24 cellular contexts compared by ENCODE assay signal in genomic region chr17:66312912-66313311, GRCh38. TPM values are rescaled to one million over a fixed set of nuclear protein-coding genes. Genes with fewer than 3 reads are reported as not detected.
DNase-seq lines count a peak whose midpoint lies in the region; ATAC-seq and TF ChIP-seq lines count a peak whose summit lies in the region.
"Had no signal": no experiment of that assay in that cellular context is flagged by ENCODE, and none has a peak within 500 bp of the region (broad histone marks: within the 10 kb centered on the region; RNA-seq: fewer than 3 reads in every experiment).

No MANE protein-coding gene starts in this region.

- no peak overlapping the region for H3K4me3 ChIP-seq in CD4-positive, alpha-beta memory T cell (ENCODE audit: low read length in 2 of 2)
- no peak overlapping the region for H3K4me3 ChIP-seq in upper lobe of left lung
- H3K4me3 ChIP-seq: BLaER1 treated with 17β-estradiol and CSF1 and Interleukin-3, amounts not matched to agents 10 nM and 100 nM; HAP-1; left lung; Peyer's patch had no signal

- no peak for ATAC-seq in activated CD8-positive, alpha-beta T cell treated with anti-CD3 and anti-CD28 coated beads for 36 hours
- ATAC-seq in activated CD8-positive, alpha-beta T cell treated with anti-CD3 and anti-CD28 coated beads, Interleukin-2, amount 10 ng/mL, durations not matched to agents 7 days and 5 days, result no peak
- ATAC-seq in naive thymus-derived CD8-positive, alpha-beta T cell, result no peak
- ATAC-seq in upper lobe of left lung (ENCODE audit: low FRiP score in 2 of 2), result no peak
- ATAC-seq: activated CD8-positive, alpha-beta memory T cell treated with anti-CD3 and anti-CD28 coated beads, Interleukin-2, amount 10 ng/mL, durations not matched to agents 7 days and 5 days; left lung had no signal

- H3K27me3 ChIP-seq in CD4-positive, alpha-beta memory T cell (ENCODE audit: insufficient read depth, low read length), result no peaks in the 10 kb centered on the region
- H3K27me3 ChIP-seq in upper lobe of left lung, result no peaks in the 10 kb centered on the region
- H3K27me3 ChIP-seq: BLaER1 treated with 17β-estradiol and CSF1 and Interleukin-3, amounts not matched to agents 10 nM and 100 nM; left lung; Peyer's patch had no signal

- peaks cover 91% of the 10 kb centered on the region for H3K4me1 Mint-ChIP-seq in activated CD8-positive, alpha-beta T cell treated with anti-CD3 and anti-CD28 coated beads for 36 hours (ENCODE audit: low read depth)
- H3K4me1 Mint-ChIP-seq in activated CD8-positive, alpha-beta T cell treated with anti-CD3 and anti-CD28 coated beads, Interleukin-2, amount 10 ng/mL, durations not matched to agents 7 days and 5 days (ENCODE audit: low read depth), result peaks cover 73% of the 10 kb centered on the region
- H3K4me1 Mint-ChIP-seq in CD4-positive, alpha-beta memory T cell, result peaks cover 66 to 92% (median 80%) of the 10 kb centered on the region in 4 donors
- H3K4me1 Mint-ChIP-seq in activated T-helper 1 cell treated with anti-CD3 and anti-CD28 coated beads, Interleukin-12 subunit alpha, Interleukin-12 subunit beta, Interleukin-2, Interleukin-4 antibody, amounts not matched to agents 30 ng/mL and 10 ng/mL and 1 ng/mL, durations not matched to agents 14 hours and 24 hours and 36 hours (ENCODE audit: low read depth), result peaks cover 87% of the 10 kb centered on the region
- peaks cover 50 to 89% (median 81%) of the 10 kb centered on the region in 4 donors for H3K4me1 Mint-ChIP-seq in naive thymus-derived CD8-positive, alpha-beta T cell

- H3K9me3 Mint-ChIP-seq in activated CD8-positive, alpha-beta T cell treated with anti-CD3 and anti-CD28 coated beads for 36 hours, result no peaks in the 10 kb centered on the region
- H3K9me3 Mint-ChIP-seq in activated CD8-positive, alpha-beta T cell treated with anti-CD3 and anti-CD28 coated beads, Interleukin-2, amount 10 ng/mL, durations not matched to agents 7 days and 5 days (ENCODE audit: insufficient read depth), result no peaks in the 10 kb centered on the region
- H3K9me3 Mint-ChIP-seq in CD4-positive, alpha-beta memory T cell, result no peaks in the 10 kb centered on the region
- H3K9me3 Mint-ChIP-seq in activated T-helper 1 cell treated with anti-CD3 and anti-CD28 coated beads, Interleukin-12 subunit alpha, Interleukin-12 subunit beta, Interleukin-2, Interleukin-4 antibody, amounts not matched to agents 30 ng/mL and 10 ng/mL and 1 ng/mL, durations not matched to agents 14 hours and 24 hours and 36 hours, result no peaks in the 10 kb centered on the region
- no peaks in the 10 kb centered on the region for H3K9me3 Mint-ChIP-seq in naive thymus-derived CD8-positive, alpha-beta T cell
- H3K9me3 Mint-ChIP-seq: type B pancreatic cell had no signal

- no peak overlapping the region for H3K4me3 Mint-ChIP-seq in activated CD8-positive, alpha-beta T cell treated with anti-CD3 and anti-CD28 coated beads for 36 hours
- H3K4me3 Mint-ChIP-seq in activated CD8-positive, alpha-beta T cell treated with anti-CD3 and anti-CD28 coated beads, Interleukin-2, amount 10 ng/mL, durations not matched to agents 7 days and 5 days, result no peak overlapping the region
- H3K4me3 Mint-ChIP-seq in CD4-positive, alpha-beta memory T cell, result peak overlapping the region in 5 of 8 donors; percentile 5 to 67 (median 33)
- H3K4me3 Mint-ChIP-seq in activated T-helper 1 cell treated with anti-CD3 and anti-CD28 coated beads, Interleukin-12 subunit alpha, Interleukin-12 subunit beta, Interleukin-2, Interleukin-4 antibody, amounts not matched to agents 30 ng/mL and 10 ng/mL and 1 ng/mL, durations not matched to agents 14 hours and 24 hours and 36 hours, result peak overlapping the region; percentile 59
- H3K4me3 Mint-ChIP-seq in naive thymus-derived CD8-positive, alpha-beta T cell, result peak overlapping the region in 5 of 10 donors; percentile 40 to 73 (median 61)
- H3K4me3 Mint-ChIP-seq: activated CD8-positive, alpha-beta memory T cell treated with anti-CD3 and anti-CD28 coated beads, Interleukin-2, amount 10 ng/mL, durations not matched to agents 7 days and 5 days; type B pancreatic cell had no signal

- H3K4me1 ChIP-seq in CD4-positive, alpha-beta memory T cell (ENCODE audit: insufficient read depth, low read length), result peaks cover 70% of the 10 kb centered on the region
- no peaks in the 10 kb centered on the region for H3K4me1 ChIP-seq in upper lobe of left lung
- H3K4me1 ChIP-seq: HAP-1, left lung had no signal

- 69 to 84% methylated on average over 8 of the region's 8 CpGs for WGBS in upper lobe of left lung, 2 donors

- POLR2A ChIA-PET in activated CD8-positive, alpha-beta T cell treated with anti-CD3 and anti-CD28 coated beads for 36 hours (lab: Charles Lee), result interaction anchor here (0.6 to 3.0 kb wide), 8 partner anchors 9 to 154 kb away, joined by 3 to 8 read pairs (median 4); no protein-coding TSS in a partner anchor
- POLR2A ChIA-PET in activated CD8-positive, alpha-beta T cell treated with anti-CD3 and anti-CD28 coated beads, Interleukin-2, amount 10 ng/mL, durations not matched to agents 7 days and 5 days (lab: Charles Lee), result interaction anchor here (1.0 to 1.4 kb wide), 4 partner anchors 9 to 85 kb away, joined by 3 to 4 read pairs (median 3); no protein-coding TSS in a partner anchor
- POLR2A ChIA-PET in CD4-positive, alpha-beta memory T cell (lab: Charles Lee; ENCODE audit: partially characterized antibody), result interaction anchor here (1.1 to 2.7 kb wide), 4 partner anchors 9 to 18 kb away, joined by 3 to 14 read pairs (median 9); partner anchors contain the start of gene PRKCA
- POLR2A ChIA-PET in naive thymus-derived CD8-positive, alpha-beta T cell (lab: Charles Lee), result interaction anchor here (0.6 to 1.4 kb wide), 4 partner anchors 9 to 17 kb away, joined by 3 to 5 read pairs (median 4); partner anchors contain the start of gene PRKCA

- no peak for TF ChIP-seq CTCF in activated CD8-positive, alpha-beta T cell treated with anti-CD3 and anti-CD28 coated beads for 36 hours (IDR thresholded peaks at IDR 0.05)
- no peak for TF ChIP-seq CTCF in upper lobe of left lung (IDR thresholded peaks at IDR 0.05)

- TF ChIP-seq POLR2A in upper lobe of left lung (IDR thresholded peaks at IDR 0.05), result no peak

- TF ChIP-seq EP300 in upper lobe of left lung (IDR thresholded peaks at IDR 0.05), result no peak

- DNase-seq in activated CD8-positive, alpha-beta T cell treated with anti-CD3 and anti-CD28 coated beads for 36 hours, result no peak
- no peak for DNase-seq in activated CD8-positive, alpha-beta T cell treated with anti-CD3 and anti-CD28 coated beads, Interleukin-2, amount 10 ng/mL, durations not matched to agents 7 days and 5 days
- no peak for DNase-seq in CD4-positive, alpha-beta memory T cell
- DNase-seq in activated T-helper 1 cell treated with anti-CD3 and anti-CD28 coated beads, Interleukin-12 subunit alpha, Interleukin-12 subunit beta, Interleukin-2, Interleukin-4 antibody, amounts not matched to agents 30 ng/mL and 10 ng/mL and 1 ng/mL, durations not matched to agents 14 hours and 24 hours and 36 hours (ENCODE audit: low spot score), result no peak
- DNase-seq in naive thymus-derived CD8-positive, alpha-beta T cell, result no peak
- DNase-seq in upper lobe of left lung (no peak), occipital lobe (lab: John Stamatoyannopoulos, UW) (no peak), midbrain (lab: John Stamatoyannopoulos, UW) (no peak)
- DNase-seq: activated CD8-positive, alpha-beta memory T cell treated with anti-CD3 and anti-CD28 coated beads, Interleukin-2, amount 10 ng/mL, durations not matched to agents 7 days and 5 days; activated effector memory CD4-positive, alpha-beta T cell treated with anti-CD3 and anti-CD28 coated beads, Interleukin-2, amount 50 U/mL, for 16 hours; Calu3; effector CD8-positive, alpha-beta T cell; left lung; mesenchymal stem cell; NCI-H1694; NCI-H524 treated with DMSO at 0.1 percent for 48 hours; NK-92 treated with Interleukin-12 subunit alpha and Interleukin-12 subunit beta, amount 100 ng/mL, for 24 hours; Peyer's patch; SHP77 treated with DMSO at 0.1 percent for 48 hours; SW 1271 had no signal

- no peak overlapping the region for H3K27ac ChIP-seq in CD4-positive, alpha-beta memory T cell (ENCODE audit: low read depth, low read length)
- no peak overlapping the region for H3K27ac ChIP-seq in upper lobe of left lung
- H3K27ac ChIP-seq: BLaER1 treated with 17β-estradiol and CSF1 and Interleukin-3, amounts not matched to agents 10 nM and 100 nM; epithelial cell of prostate; left lung; Peyer's patch had no signal

- CTCF ChIA-PET in activated CD8-positive, alpha-beta T cell treated with anti-CD3 and anti-CD28 coated beads for 36 hours (lab: Charles Lee), result interaction anchor here (0.7 to 2.4 kb wide), 8 partner anchors 12 to 91 kb away, joined by 3 to 10 read pairs (median 3); no protein-coding TSS in a partner anchor
- CTCF ChIA-PET in activated CD8-positive, alpha-beta T cell treated with anti-CD3 and anti-CD28 coated beads, Interleukin-2, amount 10 ng/mL, durations not matched to agents 7 days and 5 days (lab: Charles Lee), result interaction anchor here (1.0 to 2.2 kb wide), 8 partner anchors 9 to 136 kb away, joined by 3 to 10 read pairs (median 6); no protein-coding TSS in a partner anchor
- CTCF ChIA-PET in CD4-positive, alpha-beta memory T cell (lab: Charles Lee; ENCODE audit: partially characterized antibody), result interaction anchor here (1.0 to 1.8 kb wide), 5 partner anchors 9 to 57 kb away, joined by 3 to 6 read pairs (median 4); no protein-coding TSS in a partner anchor

- peaks cover 76% of the 10 kb centered on the region for H3K36me3 Mint-ChIP-seq in activated CD8-positive, alpha-beta T cell treated with anti-CD3 and anti-CD28 coated beads for 36 hours (ENCODE audit: low read depth)
- H3K36me3 Mint-ChIP-seq in activated CD8-positive, alpha-beta T cell treated with anti-CD3 and anti-CD28 coated beads, Interleukin-2, amount 10 ng/mL, durations not matched to agents 7 days and 5 days (ENCODE audit: low read depth), result peaks cover 64% of the 10 kb centered on the region
- H3K36me3 Mint-ChIP-seq in CD4-positive, alpha-beta memory T cell, result peaks cover 20 to 42% of the 10 kb centered on the region in 2 donors
- peaks cover 61% of the 10 kb centered on the region for H3K36me3 Mint-ChIP-seq in activated T-helper 1 cell treated with anti-CD3 and anti-CD28 coated beads, Interleukin-12 subunit alpha, Interleukin-12 subunit beta, Interleukin-2, Interleukin-4 antibody, amounts not matched to agents 30 ng/mL and 10 ng/mL and 1 ng/mL, durations not matched to agents 14 hours and 24 hours and 36 hours (ENCODE audit: low read depth)
- peaks cover under 1 to 37% (median 22%) of the 10 kb centered on the region in 3 donors for H3K36me3 Mint-ChIP-seq in naive thymus-derived CD8-positive, alpha-beta T cell
- H3K36me3 Mint-ChIP-seq: type B pancreatic cell had no signal

- peaks cover 6% of the 10 kb centered on the region for H3K36me3 ChIP-seq in CD4-positive, alpha-beta memory T cell (ENCODE audit: insufficient read depth, low read length)
- no peaks in the 10 kb centered on the region for H3K36me3 ChIP-seq in upper lobe of left lung
- H3K36me3 ChIP-seq: HAP-1, left lung, Peyer's patch had no signal

- intact Hi-C loops in activated CD8-positive, alpha-beta T cell treated with anti-CD3 and anti-CD28 coated beads for 36 hours (cut with micrococcal nuclease), result loop anchor here (5.0 kb wide), 2 partner anchors 34 to 154 kb away; no protein-coding TSS in a partner anchor
- intact Hi-C loops in CD4-positive, alpha-beta memory T cell (cut with micrococcal nuclease), result no loop called here
- intact Hi-C loops in activated T-helper 1 cell treated with anti-CD3 and anti-CD28 coated beads, Interleukin-12 subunit alpha, Interleukin-12 subunit beta, Interleukin-2, Interleukin-4 antibody, amounts not matched to agents 30 ng/mL and 10 ng/mL and 1 ng/mL, durations not matched to agents 14 hours and 24 hours and 36 hours (cut with micrococcal nuclease), result no loop called here

- H3K27ac Mint-ChIP-seq in activated CD8-positive, alpha-beta T cell treated with anti-CD3 and anti-CD28 coated beads for 36 hours, result peak overlapping the region; percentile 91
- no peak overlapping the region for H3K27ac Mint-ChIP-seq in activated CD8-positive, alpha-beta T cell treated with anti-CD3 and anti-CD28 coated beads, Interleukin-2, amount 10 ng/mL, durations not matched to agents 7 days and 5 days
- peak overlapping the region in 3 of 7 donors; percentile 11 to 49 (median 32) for H3K27ac Mint-ChIP-seq in CD4-positive, alpha-beta memory T cell
- peak overlapping the region; percentile 80 for H3K27ac Mint-ChIP-seq in activated T-helper 1 cell treated with anti-CD3 and anti-CD28 coated beads, Interleukin-12 subunit alpha, Interleukin-12 subunit beta, Interleukin-2, Interleukin-4 antibody, amounts not matched to agents 30 ng/mL and 10 ng/mL and 1 ng/mL, durations not matched to agents 14 hours and 24 hours and 36 hours
- H3K27ac Mint-ChIP-seq in naive thymus-derived CD8-positive, alpha-beta T cell, result peak overlapping the region in 9 of 10 donors; percentile 7 to 95 (median 47)
- H3K27ac Mint-ChIP-seq: type B pancreatic cell had no signal

- H3K9me3 ChIP-seq in CD4-positive, alpha-beta memory T cell (ENCODE audit: control insufficient read depth in 1 of 2, low read length in 2 of 2), result no peaks in the 10 kb centered on the region
- H3K9me3 ChIP-seq in upper lobe of left lung, result no peaks in the 10 kb centered on the region
- H3K9me3 ChIP-seq: BLaER1 treated with 17β-estradiol and CSF1 and Interleukin-3, amounts not matched to agents 10 nM and 100 nM; HAP-1; left lung; Peyer's patch had no signal

- no peaks in the 10 kb centered on the region for H3K27me3 Mint-ChIP-seq in activated CD8-positive, alpha-beta T cell treated with anti-CD3 and anti-CD28 coated beads for 36 hours
- H3K27me3 Mint-ChIP-seq in activated CD8-positive, alpha-beta T cell treated with anti-CD3 and anti-CD28 coated beads, Interleukin-2, amount 10 ng/mL, durations not matched to agents 7 days and 5 days (ENCODE audit: low read depth), result no peaks in the 10 kb centered on the region
- no peaks in the 10 kb centered on the region for H3K27me3 Mint-ChIP-seq in CD4-positive, alpha-beta memory T cell
- no peaks in the 10 kb centered on the region for H3K27me3 Mint-ChIP-seq in activated T-helper 1 cell treated with anti-CD3 and anti-CD28 coated beads, Interleukin-12 subunit alpha, Interleukin-12 subunit beta, Interleukin-2, Interleukin-4 antibody, amounts not matched to agents 30 ng/mL and 10 ng/mL and 1 ng/mL, durations not matched to agents 14 hours and 24 hours and 36 hours (ENCODE audit: insufficient read depth)
- no peaks in the 10 kb centered on the region for H3K27me3 Mint-ChIP-seq in naive thymus-derived CD8-positive, alpha-beta T cell
- H3K27me3 Mint-ChIP-seq: activated CD8-positive, alpha-beta memory T cell treated with anti-CD3 and anti-CD28 coated beads, Interleukin-2, amount 10 ng/mL, durations not matched to agents 7 days and 5 days had no signal

RNA-seq across cellular contexts. Expression of gene PRKCA, which starts 10.5 kb away (rescaled TPM):
- 10 to 100 TPM; 84.4 to 87.9 TPM for total RNA-seq in activated CD8-positive, alpha-beta T cell treated with anti-CD3 and anti-CD28 coated beads for 36 hours
- total RNA-seq in activated CD8-positive, alpha-beta T cell treated with anti-CD3 and anti-CD28 coated beads, Interleukin-2, amount 10 ng/mL, durations not matched to agents 7 days and 5 days, result 10 to 100 TPM; 74.1 to 76.9 TPM
- 100 to 1,000 TPM; 107 TPM for total RNA-seq in CD4-positive, alpha-beta memory T cell
- 1 to 10 TPM; 1.1 to 5.3 TPM for polyA plus RNA-seq in CD4-positive, alpha-beta memory T cell
- total RNA-seq in activated T-helper 1 cell treated with anti-CD3 and anti-CD28 coated beads, Interleukin-12 subunit alpha, Interleukin-12 subunit beta, Interleukin-2, Interleukin-4 antibody, amounts not matched to agents 30 ng/mL and 10 ng/mL and 1 ng/mL, durations not matched to agents 14 hours and 24 hours and 36 hours, result 155 and 157 TPM in 2 replicates
- 10 to 100 TPM; 90.6 to 97.3 TPM for total RNA-seq in naive thymus-derived CD8-positive, alpha-beta T cell
- 1 to 10 TPM; 1.3 to 5.8 (median 3.3) TPM for polyA plus RNA-seq in naive thymus-derived CD8-positive, alpha-beta T cell
- 10 to 100 TPM; 10.9 to 29.3 (median 18.0) TPM for total RNA-seq in upper lobe of left lung
- 29.9 TPM for total RNA-seq in occipital lobe

Comparison
In these comparisons a context has a peak if more than half of its experiments do, and no peak if none do; other contexts are left out.
1. H3K4me3 Mint-ChIP-seq: peak in CD4-positive, alpha-beta memory T cell (5 of 8) and activated T-helper 1 cell treated with anti-CD3 and anti-CD28 coated beads, Interleukin-12 subunit alpha, Interleukin-12 subunit beta, Interleukin-2, Interleukin-4 antibody, amounts not matched to agents 30 ng/mL and 10 ng/mL and 1 ng/mL, durations not matched to agents 14 hours and 24 hours and 36 hours (single experiment); none in activated CD8-positive, alpha-beta T cell treated with anti-CD3 and anti-CD28 coated beads for 36 hours (single experiment) and activated CD8-positive, alpha-beta T cell treated with anti-CD3 and anti-CD28 coated beads, Interleukin-2, amount 10 ng/mL, durations not matched to agents 7 days and 5 days (single experiment).